1 cellular context compared by ENCODE assay signal in genomic region chr4:8251110-8251883, GRCh38.
TF ChIP-seq lines count a peak whose summit lies in the region.

No MANE protein-coding gene starts in this region.

TF ChIP-seq in K562, 482 proteins besides CTCF, POLR2A, EP300 and RAD21 (continued from another document):
- TF ChIP-seq MNT (conservative IDR thresholded peaks at IDR 0.05) (no peak), ZNF175 (CRISPR knock-in tag; IDR thresholded peaks at IDR 0.05; ENCODE audit: low read depth) (no peak)
